Comparison of ENCODE assay signal across 8 cellular contexts in genomic region chr4:185640809-185641675, GRCh38.
A peak's percentile ranks its signal among the peaks of the same experiment; 100 is the strongest.
DNase-seq lines count a peak whose midpoint lies in the region; ATAC-seq, FAIRE-seq and TF ChIP-seq lines count a peak whose summit lies in the region.

No MANE protein-coding gene starts in this region.

- H3K9me3 Mint-ChIP-seq in activated CD4-positive, alpha-beta T cell treated with anti-CD3 and anti-CD28 coated beads, Interleukin-2, amount 10 ng/mL, durations not matched to agents 24 days and 14 days = no peaks in the 10 kb centered on the region
- H3K9me3 Mint-ChIP-seq in activated naive CD8-positive, alpha-beta T cell treated with anti-CD3 and anti-CD28 coated beads for 36 hours = no peaks in the 10 kb centered on the region

- no peak overlapping the region for H3K4me3 Mint-ChIP-seq in activated CD4-positive, alpha-beta T cell treated with anti-CD3 and anti-CD28 coated beads, Interleukin-2, amount 10 ng/mL, durations not matched to agents 24 days and 14 days
- H3K4me3 Mint-ChIP-seq in activated naive CD8-positive, alpha-beta T cell treated with anti-CD3 and anti-CD28 coated beads for 36 hours = no peak overlapping the region

- H3K27me3 ChIP-seq in NT2/D1 (ENCODE audit: insufficient read depth, insufficient read length) (no peaks in the 10 kb centered on the region), H1 (replicated peaks in 1 of 4; ENCODE audit: control insufficient read depth in 3 of 4, extremely low read depth in 1 of 4, insufficient read depth in 3 of 4, low read length in 3 of 4) (no peaks in the 10 kb centered on the region), neural cell (ENCODE audit: insufficient read depth, low read depth, low read length) (no peaks in the 10 kb centered on the region)

- H4K91ac ChIP-seq in H1 (replicated peaks; ENCODE audit: insufficient read length, low read length) = no peak overlapping the region

- H3F3A ChIP-seq in neural cell (ENCODE audit: insufficient read depth, low read length, poor library complexity, severe bottlenecking) = no peaks in the 10 kb centered on the region

- no peak for TF ChIP-seq POLR2A in H1 (IDR thresholded peaks at IDR 0.05; ENCODE audit: control extremely low read depth in 1 of 2, low read depth in 2 of 2, low read length in 2 of 2)

- H3K27ac Mint-ChIP-seq in activated CD4-positive, alpha-beta T cell treated with anti-CD3 and anti-CD28 coated beads, Interleukin-2, amount 10 ng/mL, durations not matched to agents 24 days and 14 days = no peak overlapping the region
- no peak overlapping the region for H3K27ac Mint-ChIP-seq in activated naive CD8-positive, alpha-beta T cell treated with anti-CD3 and anti-CD28 coated beads for 36 hours

- H3K27ac ChIP-seq in H1 (ENCODE audit: low read depth, low read length) (no peak overlapping the region), neural cell (ENCODE audit: low read length) (no peak overlapping the region)

- no peak overlapping the region for H3K56ac ChIP-seq in H1 (replicated peaks; ENCODE audit: insufficient read length, low read depth, low read length)

- no peaks in the 10 kb centered on the region for H3K9me3 ChIP-seq in NT2/D1 (ENCODE audit: insufficient read depth, low read length)
- H3K9me3 ChIP-seq in H1 (ENCODE audit: insufficient read depth in 2 of 2, low read depth in 1 of 2, low read length in 1 of 2) = no peaks in the 10 kb centered on the region
- H3K9me3 ChIP-seq in neural cell (ENCODE audit: low read length) = no peaks in the 10 kb centered on the region

- H2BK5ac ChIP-seq in H1 (ENCODE audit: low read depth, low read length) = no peak overlapping the region; the same call in 1 of the 2 replicates

- peak overlapping the region; percentile 12 for H2BK120ac ChIP-seq in H1 (replicated peaks; ENCODE audit: low read depth, low read length)

- POLR2A ChIA-PET in H1 (lab: Charles Lee; ENCODE audit: partially characterized antibody) = interaction anchor here (0.6 to 1.4 kb wide), 2 partner anchors 380 to 499 kb away, joined by 3 read pairs; no protein-coding TSS in a partner anchor

- H3K9me2 ChIP-seq in neural cell (ENCODE audit: insufficient read depth, low read length) = no peaks in the 10 kb centered on the region

- intact Hi-C loops in activated CD4-positive, alpha-beta T cell treated with anti-CD3 and anti-CD28 coated beads, Interleukin-2, amount 10 ng/mL, durations not matched to agents 24 days and 14 days (cut with micrococcal nuclease) = loop anchor here (1.0 kb wide), 1 partner anchor 397 kb away; no protein-coding TSS in a partner anchor

- no peaks in the 10 kb centered on the region for H3K36me3 ChIP-seq in NT2/D1 (ENCODE audit: insufficient read depth, insufficient read length, low read length)
- peaks cover 0 to 2% (median 0%) of the 10 kb centered on the region in 4 experiments; a peak in 2 of 8 replicates for H3K36me3 ChIP-seq in H1 (ENCODE audit: control insufficient read depth in 2 of 4, insufficient read depth in 4 of 4, low read length in 3 of 4)
- H3K36me3 ChIP-seq in neural cell (ENCODE audit: insufficient read depth, low read length) = peaks cover 17% of the 10 kb centered on the region

- no peak overlapping the region for H2BK15ac ChIP-seq in H1 (ENCODE audit: low read length)

- H2AK5ac ChIP-seq in H1 (ENCODE audit: low read depth, low read length) = no peak overlapping the region

- H3K23ac ChIP-seq in H1 (ENCODE audit: insufficient read length) = no peak overlapping the region

- H3K79me2 ChIP-seq in H1 (ENCODE audit: control insufficient read depth in 1 of 2, insufficient read depth in 2 of 2, low read length in 2 of 2) (peaks cover 0 to 2% of the 10 kb centered on the region in 2 experiments; a peak in 1 of 4 replicates), neural cell (replicated peaks; ENCODE audit: insufficient read depth, low read length) (no peaks in the 10 kb centered on the region)

- no peak overlapping the region for H4K8ac ChIP-seq in H1 (ENCODE audit: extremely low read depth, insufficient read depth, low read length)

- H3K23me2 ChIP-seq in H1 (ENCODE audit: low read depth, low read length) = no peaks in the 10 kb centered on the region

- H3K18ac ChIP-seq in H1 (ENCODE audit: extremely low read depth, low read length) = no peak overlapping the region

- 0 out of 2 replicates have a peak overlapping the region, but pooled peaks have one; percentile 24 for H2BK20ac ChIP-seq in H1 (ENCODE audit: low read length)

- H3K4me3 ChIP-seq in NT2/D1 (ENCODE audit: insufficient read length, low read depth) (no peak overlapping the region), H1 (ENCODE audit: extremely low read depth in 1 of 4, insufficient read depth in 2 of 4, low read depth in 3 of 4, low read length in 4 of 4) (no peak overlapping the region), neural cell (ENCODE audit: low read length) (no peak overlapping the region)

- no peaks in the 10 kb centered on the region for H3K4me1 Mint-ChIP-seq in activated CD4-positive, alpha-beta T cell treated with anti-CD3 and anti-CD28 coated beads, Interleukin-2, amount 10 ng/mL, durations not matched to agents 24 days and 14 days
- H3K4me1 Mint-ChIP-seq in activated naive CD8-positive, alpha-beta T cell treated with anti-CD3 and anti-CD28 coated beads for 36 hours = peaks cover 1% of the 10 kb centered on the region

- TF ChIP-seq CTCF in H1 (IDR thresholded peaks at IDR 0.05; ENCODE audit: control extremely low read depth in 1 of 3, insufficient read depth in 1 of 3, low read depth in 1 of 3, low read length in 3 of 3) = peak in 2 of 3 experiments; percentile 12 to 23; a peak in 2 of 4 replicates
- peak; percentile 70 for TF ChIP-seq CTCF in neural cell (IDR thresholded peaks at IDR 0.05; ENCODE audit: poor library complexity, severe bottlenecking)

- H3K4me2 ChIP-seq in H1 (ENCODE audit: insufficient read depth in 1 of 2, low read depth in 2 of 2, low read length in 2 of 2) = no peak overlapping the region
- no peak overlapping the region for H3K4me2 ChIP-seq in neural cell (ENCODE audit: low read length)

- H3K9ac ChIP-seq in NT2/D1 (ENCODE audit: insufficient read length, low read depth) (no peak overlapping the region), H1 (replicated peaks in 1 of 4; ENCODE audit: extremely low read depth in 1 of 4, low read depth in 3 of 4, low read length in 3 of 4) (no peak overlapping the region), neural cell (ENCODE audit: low read length) (no peak overlapping the region)

- peak; percentile 68 for FAIRE-seq in H1 (lab: Jason Lieb, UNC)

- TF ChIP-seq EP300 in H1 (IDR thresholded peaks at IDR 0.05; ENCODE audit: borderline replicate concordance in 1 of 2, low read depth in 2 of 2, low read length in 2 of 2) = no peak
- no peak for TF ChIP-seq EP300 in neural cell (conservative IDR thresholded peaks at IDR 0.05; ENCODE audit: poor library complexity, severe bottlenecking)

- no peak overlapping the region for H3K4ac ChIP-seq in H1 (replicated peaks; ENCODE audit: insufficient read length, low read depth, low read length)

- H2BK12ac ChIP-seq in H1 (ENCODE audit: low read depth, low read length) = no peak overlapping the region

- H3K27me3 Mint-ChIP-seq in activated CD4-positive, alpha-beta T cell treated with anti-CD3 and anti-CD28 coated beads, Interleukin-2, amount 10 ng/mL, durations not matched to agents 24 days and 14 days = peaks cover 40% of the 10 kb centered on the region
- H3K27me3 Mint-ChIP-seq in activated naive CD8-positive, alpha-beta T cell treated with anti-CD3 and anti-CD28 coated beads for 36 hours = peaks cover 52% of the 10 kb centered on the region

- TF ChIP-seq RAD21 in H1 (IDR thresholded peaks at IDR 0.05 in 1 of 2, conservative IDR thresholded peaks at IDR 0.05 in 1 of 2; ENCODE audit: low read depth in 2 of 2, low read length in 2 of 2) (peak in 1 of 2 experiments; percentile 41), neural cell (conservative IDR thresholded peaks at IDR 0.05) (peak; percentile 75)

- WGBS in H1 (ENCODE audit: extremely low coverage in 1 of 2, insufficient coverage in 1 of 2, insufficient read length in 1 of 2, insufficient replicate concordance in 2 of 2, low coverage in 1 of 2, low lambda C conversion rate in 2 of 2, missing lambda C conversion rate in 1 of 2), 2 experiments = 73% methylated on average over 4 of the region's 4 CpGs; no CpG with 5 or more reads in 1 of the 2 experiments

- DNase-seq in DMS 273 treated with DMSO at 0.1 percent for 48 hours (lab: John Stamatoyannopoulos, UW) (peak; percentile 41), NT2/D1 (ENCODE audit: low read depth, low spot score) (peak; percentile 33), H1 (ENCODE audit: low read depth in 1 of 2, low spot score in 2 of 2) (no peak)
- DNase-seq in activated CD4-positive, alpha-beta T cell treated with anti-CD3 and anti-CD28 coated beads, Interleukin-2, amount 10 ng/mL, durations not matched to agents 24 days and 14 days = no peak
- DNase-seq in activated naive CD8-positive, alpha-beta T cell treated with anti-CD3 and anti-CD28 coated beads for 36 hours = no peak
- no peak for DNase-seq in activated CD4-positive, alpha-beta T cell treated with anti-CD3 and anti-CD28 coated beads, Interleukin-2, amount 50 U/mL, for 48 hours

- H3K79me1 ChIP-seq in H1 (ENCODE audit: low read depth, low read length) = no peaks in the 10 kb centered on the region

- no peaks in the 10 kb centered on the region for H3K36me3 Mint-ChIP-seq in activated CD4-positive, alpha-beta T cell treated with anti-CD3 and anti-CD28 coated beads, Interleukin-2, amount 10 ng/mL, durations not matched to agents 24 days and 14 days (ENCODE audit: low read depth)
- H3K36me3 Mint-ChIP-seq in activated naive CD8-positive, alpha-beta T cell treated with anti-CD3 and anti-CD28 coated beads for 36 hours = no peaks in the 10 kb centered on the region

- peak; percentile 52 for ATAC-seq in HG03432 (IDR thresholded peaks at IDR 0.05; ENCODE audit: unreplicated experiment)

- H4K20me1 ChIP-seq in H1 (replicated peaks in 1 of 2; ENCODE audit: control insufficient read depth in 1 of 2, insufficient read depth in 2 of 2, low read length in 2 of 2) (no peaks in the 10 kb centered on the region), neural cell (ENCODE audit: insufficient read depth) (no peaks in the 10 kb centered on the region)

- H4K5ac ChIP-seq in H1 (ENCODE audit: insufficient read length, low read depth, low read length) = peak overlapping the region; percentile 62

- H3K4me1 ChIP-seq in NT2/D1 (ENCODE audit: insufficient read depth, insufficient read length) = no peaks in the 10 kb centered on the region
- peaks cover 0 to 16% (median 6%) of the 10 kb centered on the region in 4 experiments; a peak in 4 of 7 replicates for H3K4me1 ChIP-seq in H1 (replicated peaks in 1 of 4; ENCODE audit: control insufficient read depth in 3 of 4, insufficient read depth in 4 of 4, low read length in 3 of 4)

- H2AFZ ChIP-seq in H1 (ENCODE audit: low read length) (no peak overlapping the region), neural cell (ENCODE audit: low read depth, low read length) (no peak overlapping the region)

- H3K14ac ChIP-seq in H1 (ENCODE audit: insufficient read length) = no peak overlapping the region

- CTCF ChIA-PET in H1 (lab: Charles Lee; ENCODE audit: partially characterized antibody) = interaction anchor here (0.5 to 5.2 kb wide), 22 partner anchors 9 to 397 kb away, joined by 3 to 45 read pairs (median 4); no protein-coding TSS in a partner anchor

TF ChIP-seq in H1, 55 proteins besides CTCF, POLR2A, EP300 and RAD21 (continues in another document):
- no peak for TF ChIP-seq SUZ12 (IDR thresholded peaks at IDR 0.05; ENCODE audit: low read length)

Comparison
In these comparisons a context has a peak if more than half of its experiments do, and no peak if none do; other contexts are left out.
1. DNase-seq: peak in DMS 273 treated with DMSO at 0.1 percent for 48 hours (single experiment) and NT2/D1 (single experiment); none in H1 (0 of 2), activated CD4-positive, alpha-beta T cell treated with anti-CD3 and anti-CD28 coated beads, Interleukin-2, amount 10 ng/mL, durations not matched to agents 24 days and 14 days (single experiment), activated naive CD8-positive, alpha-beta T cell treated with anti-CD3 and anti-CD28 coated beads for 36 hours (single experiment) and activated CD4-positive, alpha-beta T cell treated with anti-CD3 and anti-CD28 coated beads, Interleukin-2, amount 50 U/mL, for 48 hours (0 of 2).